Comparison of ENCODE assay signal across 2 cellular contexts in the genomic region with DNA sequence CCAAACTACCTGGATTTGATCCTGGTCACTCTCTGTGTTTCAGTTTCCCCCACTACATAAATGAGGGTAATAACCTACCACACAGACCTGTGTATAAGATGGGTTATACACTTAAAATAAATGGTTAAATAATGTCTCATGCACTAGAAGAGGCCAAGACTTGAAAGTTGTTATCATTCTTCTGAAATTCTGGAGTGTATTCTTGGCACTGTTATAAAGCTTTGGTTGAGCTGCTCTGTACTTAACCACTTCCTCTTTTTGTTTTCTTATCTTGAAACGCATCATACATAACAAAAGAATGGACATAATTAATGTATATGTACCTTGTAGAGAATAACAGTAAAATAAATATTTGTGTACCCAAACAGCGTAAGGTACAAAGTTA.
TF ChIP-seq lines count a peak whose summit lies in the region.

No MANE protein-coding gene starts in this region.

TF ChIP-seq in IMR-90, 13 proteins besides CTCF, POLR2A, EP300 and RAD21 (continued from another document):
- TF ChIP-seq USF2 (IDR thresholded peaks at IDR 0.05; ENCODE audit: low read depth, low read length): no peak

TF ChIP-seq in SK-N-SH treated with all-trans-retinoic acid at 6 μM for 48 hours, 23 proteins besides CTCF, POLR2A, EP300 and RAD21 (continued from another document):
- TF ChIP-seq ZFP30 (CRISPR knock-in tag; IDR thresholded peaks at IDR 0.05) (no peak), ESRRG (CRISPR knock-in tag; IDR thresholded peaks at IDR 0.05) (no peak)
